14 cellular contexts compared by ENCODE assay signal in the genomic region with DNA sequence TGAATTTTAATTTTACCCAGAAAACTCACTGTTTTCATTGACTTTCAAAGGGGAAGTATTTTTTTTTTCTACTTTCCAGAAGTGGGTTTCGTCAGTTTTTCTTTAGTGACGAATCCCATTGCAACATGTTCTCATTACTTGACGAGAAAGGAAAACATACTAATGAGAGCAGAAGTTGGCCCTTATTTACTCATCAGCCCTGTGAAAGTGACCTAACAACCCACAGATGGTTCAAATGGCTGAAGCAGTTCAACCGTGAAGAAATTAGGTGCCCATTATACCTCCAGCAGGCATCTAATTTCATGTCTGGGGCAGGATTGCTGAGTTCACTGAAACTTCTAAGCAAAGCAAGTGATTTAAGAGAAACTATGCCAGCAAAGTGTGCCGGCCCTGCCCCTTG. TPM values are rescaled to one million over a fixed set of nuclear protein-coding genes. Genes with fewer than 3 reads are reported as not detected.
A peak's percentile ranks its signal among the peaks of the same experiment; 100 is the strongest.
DNase-seq lines count a peak whose midpoint lies in the region; ATAC-seq and TF ChIP-seq lines count a peak whose summit lies in the region.
"Had no signal": no experiment of that assay in that cellular context is flagged by ENCODE, and none has a peak within 500 bp of the region (broad histone marks: within the 10 kb centered on the region; RNA-seq: fewer than 3 reads in every experiment).

No MANE protein-coding gene starts in this region.

- H3K27me3 ChIP-seq in adipocyte (replicated peaks; ENCODE audit: control insufficient read depth, insufficient read depth, low read length) (no peaks in the 10 kb centered on the region), lower lobe of right lung (ENCODE audit: low read depth) (no peaks in the 10 kb centered on the region)
- H3K27me3 ChIP-seq: sigmoid colon had no signal

- DNase-seq in Caki2 (ENCODE audit: low read depth) (peak; percentile 88), M059J (ENCODE audit: low read depth) (peak; percentile 60), adipocyte (ENCODE audit: low read depth) (peak; percentile 63), lower lobe of right lung (no peak), erythroblast (lab: John Stamatoyannopoulos, UW) (no peak), epidermal melanocyte (ENCODE audit: insufficient read length, low spot score) (no peak), NCI-H1436 treated with DMSO at 0.1 percent for 48 hours (lab: John Stamatoyannopoulos, UW) (no peak)
- DNase-seq in effector CD4-positive, alpha-beta T cell = no peak
- DNase-seq: activated CD4-positive, alpha-beta T cell treated with anti-CD3 and anti-CD28 coated beads for 36 hours; CD4-positive, CD25-positive, alpha-beta regulatory T cell; effector memory CD8-positive, alpha-beta T cell; sigmoid colon; SW 1271 had no signal

- H3K4me3 ChIP-seq in adipocyte (ENCODE audit: low read length) (no peak overlapping the region), lower lobe of right lung (no peak overlapping the region)
- H3K4me3 ChIP-seq: sigmoid colon had no signal

- H3K27ac ChIP-seq in lower lobe of right lung = peak overlapping the region; percentile 66

- in situ Hi-C loops in Caki2 (cut with HindIII; ENCODE audit: low pct_unique_long_range_greater_than_20kb, low sequenced_read_pairs) = no loop called here

- TF ChIP-seq CTCF in lower lobe of right lung (IDR thresholded peaks at IDR 0.05) = no peak

- H3K9me3 ChIP-seq in adipocyte (ENCODE audit: control insufficient read depth, low read length) (no peaks in the 10 kb centered on the region), lower lobe of right lung (no peaks in the 10 kb centered on the region)
- H3K9me3 ChIP-seq: sigmoid colon had no signal

- peak; percentile 81 to 83 for ATAC-seq in lower lobe of right lung
- ATAC-seq: activated CD4-positive, alpha-beta T cell treated with anti-CD3 and anti-CD28 coated beads for 36 hours had no signal

- H3K9ac ChIP-seq in adipocyte (ENCODE audit: low read length) = no peak overlapping the region

- peaks cover 32% of the 10 kb centered on the region for H3K4me1 ChIP-seq in adipocyte (ENCODE audit: control insufficient read depth, insufficient read depth, low read length)
- no peaks in the 10 kb centered on the region for H3K4me1 ChIP-seq in lower lobe of right lung

- no peaks in the 10 kb centered on the region for H3K36me3 ChIP-seq in adipocyte (ENCODE audit: control insufficient read depth, insufficient read depth, low read length, severe bottlenecking)
- no peaks in the 10 kb centered on the region for H3K36me3 ChIP-seq in lower lobe of right lung
- H3K36me3 ChIP-seq: sigmoid colon had no signal

- no peak for TF ChIP-seq POLR2A in erythroblast (IDR thresholded peaks at IDR 0.05; ENCODE audit: low read length)

- intact Hi-C loops in lower lobe of right lung (cut with DNase I) = no loop called here

RNA-seq across cellular contexts. Expression of a gene that starts 9.0 kb away (rescaled TPM):
- not detected in 2 replicates for total RNA-seq in Caki2 (2014; rRNA removed; shearing (Covaris generic); ENCODE audit: low replicate concordance)
- not detected in 2 replicates for total RNA-seq in M059J (2014; rRNA removed; shearing (Covaris generic))
- 60.3 TPM for total RNA-seq in lower lobe of right lung
- total RNA-seq: activated T-helper 1 cell treated with anti-CD3 and anti-CD28 coated beads, Interleukin-12 subunit alpha, Interleukin-12 subunit beta, Interleukin-2, Interleukin-4 antibody, amounts not matched to agents 30 ng/mL and 10 ng/mL and 1 ng/mL, durations not matched to agents 14 hours and 24 hours and 36 hours; CD4-positive, CD25-positive, alpha-beta regulatory T cell had no signal

Comparison
In these comparisons a context has a peak if more than half of its experiments do, and no peak if none do; other contexts are left out.
1. DNase-seq: peak in Caki2 (single experiment), M059J (single experiment) and adipocyte (single experiment); none in lower lobe of right lung (single experiment), erythroblast (0 of 2), effector CD4-positive, alpha-beta T cell (single experiment), epidermal melanocyte (single experiment) and NCI-H1436 treated with DMSO at 0.1 percent for 48 hours (single experiment).
2. RNA of a gene that starts 9.0 kb away (total RNA-seq): 60.3 TPM in lower lobe of right lung (single experiment); not detected in Caki2 and not detected in M059J; every median in the first group is over 10 times any median in the second.